In genomic region chr16:85172465-85173071, GRCh38 we compare ENCODE assay signal across 9 cellular contexts.
DNase-seq lines count a peak whose midpoint lies in the region; ATAC-seq and TF ChIP-seq lines count a peak whose summit lies in the region.
"Had no signal": no experiment of that assay in that cellular context is flagged by ENCODE, and none has a peak within 500 bp of the region (broad histone marks: within the 10 kb centered on the region; RNA-seq: fewer than 3 reads in every experiment).

No MANE protein-coding gene starts in this region.

- H3K36me3 ChIP-seq in MM.1S (replicated peaks; ENCODE audit: insufficient read depth, low read length) = no peaks in the 10 kb centered on the region

- H3K27me3 ChIP-seq in MM.1S (replicated peaks; ENCODE audit: insufficient read depth, low read length) = peaks cover 67% of the 10 kb centered on the region

- H3K4me2 ChIP-seq in MM.1S (ENCODE audit: low read depth, low read length) = no peak overlapping the region

- CTCF ChIA-PET in activated CD8-positive, alpha-beta T cell treated with anti-CD3 and anti-CD28 coated beads for 36 hours (lab: Charles Lee) = no interaction called here
- CTCF ChIA-PET in activated CD8-positive, alpha-beta T cell treated with anti-CD3 and anti-CD28 coated beads, Interleukin-2, amount 10 ng/mL, durations not matched to agents 7 days and 5 days (lab: Charles Lee) = no interaction called here

- H3K9me3 ChIP-seq in MM.1S (replicated peaks; ENCODE audit: insufficient read depth, low read length) = no peaks in the 10 kb centered on the region

- no peaks in the 10 kb centered on the region for H3K79me2 ChIP-seq in MM.1S (ENCODE audit: low read length)

- no peaks in the 10 kb centered on the region for H4K20me1 ChIP-seq in MM.1S (ENCODE audit: insufficient read depth, low read length)

- no peak for ATAC-seq in activated CD8-positive, alpha-beta T cell treated with anti-CD3 and anti-CD28 coated beads for 36 hours
- ATAC-seq in activated CD8-positive, alpha-beta T cell treated with anti-CD3 and anti-CD28 coated beads, Interleukin-2, amount 10 ng/mL, durations not matched to agents 7 days and 5 days = no peak

- H3K4me3 ChIP-seq in fibroblast of mammary gland (ENCODE audit: control insufficient read depth, low read depth, low read length) = peak overlapping the region; percentile 69
- H3K4me3 ChIP-seq in MM.1S (ENCODE audit: low read length) = no peak overlapping the region

- no peaks in the 10 kb centered on the region for H3K36me3 Mint-ChIP-seq in activated CD8-positive, alpha-beta T cell treated with anti-CD3 and anti-CD28 coated beads for 36 hours (ENCODE audit: low read depth)
- no peaks in the 10 kb centered on the region for H3K36me3 Mint-ChIP-seq in activated CD8-positive, alpha-beta T cell treated with anti-CD3 and anti-CD28 coated beads, Interleukin-2, amount 10 ng/mL, durations not matched to agents 7 days and 5 days (ENCODE audit: low read depth)
- H3K36me3 Mint-ChIP-seq: activated naive CD4-positive, alpha-beta T cell treated with anti-CD3 and anti-CD28 coated beads, Interleukin-2, amount 50 U/mL, for 24 hours had no signal

- no peak overlapping the region for H3K9ac ChIP-seq in MM.1S (ENCODE audit: low read length)

- POLR2A ChIA-PET in activated CD8-positive, alpha-beta T cell treated with anti-CD3 and anti-CD28 coated beads for 36 hours (lab: Charles Lee) = no interaction called here
- POLR2A ChIA-PET in activated CD8-positive, alpha-beta T cell treated with anti-CD3 and anti-CD28 coated beads, Interleukin-2, amount 10 ng/mL, durations not matched to agents 7 days and 5 days (lab: Charles Lee) = no interaction called here

- intact Hi-C loops in activated CD8-positive, alpha-beta T cell treated with anti-CD3 and anti-CD28 coated beads for 36 hours (cut with micrococcal nuclease) = no loop called here

- no peak overlapping the region for H2AFZ ChIP-seq in MM.1S (ENCODE audit: low read length)

- H3K4me1 ChIP-seq in MM.1S (ENCODE audit: low read length) = no peaks in the 10 kb centered on the region

- no peak for TF ChIP-seq CTCF in activated CD8-positive, alpha-beta T cell treated with anti-CD3 and anti-CD28 coated beads for 36 hours (IDR thresholded peaks at IDR 0.05)
- TF ChIP-seq CTCF in fibroblast of mammary gland (conservative IDR thresholded peaks at IDR 0.05; ENCODE audit: control insufficient read depth, insufficient read depth, low read depth, low read length) (peak; percentile 13), MM.1S (IDR thresholded peaks at IDR 0.05; ENCODE audit: low read length) (no peak)

- H3K4me1 Mint-ChIP-seq in activated CD8-positive, alpha-beta T cell treated with anti-CD3 and anti-CD28 coated beads for 36 hours (ENCODE audit: low read depth) = no peaks in the 10 kb centered on the region
- peaks cover 2% of the 10 kb centered on the region for H3K4me1 Mint-ChIP-seq in activated CD8-positive, alpha-beta T cell treated with anti-CD3 and anti-CD28 coated beads, Interleukin-2, amount 10 ng/mL, durations not matched to agents 7 days and 5 days (ENCODE audit: low read depth)
- H3K4me1 Mint-ChIP-seq: activated naive CD4-positive, alpha-beta T cell treated with anti-CD3 and anti-CD28 coated beads, Interleukin-2, amount 50 U/mL, for 24 hours had no signal

- peak; percentile 17 for DNase-seq in activated CD8-positive, alpha-beta T cell treated with anti-CD3 and anti-CD28 coated beads for 36 hours
- DNase-seq in activated CD8-positive, alpha-beta T cell treated with anti-CD3 and anti-CD28 coated beads, Interleukin-2, amount 10 ng/mL, durations not matched to agents 7 days and 5 days = no peak
- DNase-seq in RPMI8226 (peak; percentile 73), fibroblast of mammary gland (ENCODE audit: low read depth) (peak; percentile 42), renal cortical epithelial cell (ENCODE audit: low read depth) (peak; percentile 15), MM.1S (no peak), activated T-cell treated with anti-CD3 and anti-CD28 coated beads for 4 hours (no peak)
- no peak for DNase-seq in stimulated activated naive CD4-positive, alpha-beta T cell (lab: John Stamatoyannopoulos, UW)

- H3K4me3 Mint-ChIP-seq in activated CD8-positive, alpha-beta T cell treated with anti-CD3 and anti-CD28 coated beads for 36 hours = no peak overlapping the region
- H3K4me3 Mint-ChIP-seq in activated CD8-positive, alpha-beta T cell treated with anti-CD3 and anti-CD28 coated beads, Interleukin-2, amount 10 ng/mL, durations not matched to agents 7 days and 5 days = no peak overlapping the region
- H3K4me3 Mint-ChIP-seq: activated naive CD4-positive, alpha-beta T cell treated with anti-CD3 and anti-CD28 coated beads, Interleukin-2, amount 50 U/mL, for 24 hours had no signal

- peaks cover 56% of the 10 kb centered on the region for H3K27me3 Mint-ChIP-seq in activated CD8-positive, alpha-beta T cell treated with anti-CD3 and anti-CD28 coated beads for 36 hours
- peaks cover 63% of the 10 kb centered on the region for H3K27me3 Mint-ChIP-seq in activated CD8-positive, alpha-beta T cell treated with anti-CD3 and anti-CD28 coated beads, Interleukin-2, amount 10 ng/mL, durations not matched to agents 7 days and 5 days (ENCODE audit: low read depth)

- no peaks in the 10 kb centered on the region for H3K9me2 ChIP-seq in MM.1S (replicated peaks; ENCODE audit: insufficient read depth, low read length)

- H3K27ac Mint-ChIP-seq in activated CD8-positive, alpha-beta T cell treated with anti-CD3 and anti-CD28 coated beads for 36 hours = no peak overlapping the region
- no peak overlapping the region for H3K27ac Mint-ChIP-seq in activated CD8-positive, alpha-beta T cell treated with anti-CD3 and anti-CD28 coated beads, Interleukin-2, amount 10 ng/mL, durations not matched to agents 7 days and 5 days
- H3K27ac Mint-ChIP-seq: activated naive CD4-positive, alpha-beta T cell treated with anti-CD3 and anti-CD28 coated beads, Interleukin-2, amount 50 U/mL, for 24 hours had no signal

- no peaks in the 10 kb centered on the region for H3F3A ChIP-seq in MM.1S (ENCODE audit: insufficient read depth, low read length)

- no peak overlapping the region for H3K27ac ChIP-seq in MM.1S (ENCODE audit: low read length)

- H3K9me3 Mint-ChIP-seq in activated CD8-positive, alpha-beta T cell treated with anti-CD3 and anti-CD28 coated beads for 36 hours = no peaks in the 10 kb centered on the region
- H3K9me3 Mint-ChIP-seq in activated CD8-positive, alpha-beta T cell treated with anti-CD3 and anti-CD28 coated beads, Interleukin-2, amount 10 ng/mL, durations not matched to agents 7 days and 5 days (ENCODE audit: insufficient read depth) = no peaks in the 10 kb centered on the region
- H3K9me3 Mint-ChIP-seq: activated naive CD4-positive, alpha-beta T cell treated with anti-CD3 and anti-CD28 coated beads, Interleukin-2, amount 50 U/mL, for 24 hours had no signal

Comparison
In these comparisons a context has a peak if more than half of its experiments do, and no peak if none do; other contexts are left out.
1. DNase-seq: peak in activated CD8-positive, alpha-beta T cell treated with anti-CD3 and anti-CD28 coated beads for 36 hours (single experiment), RPMI8226 (single experiment), fibroblast of mammary gland (single experiment) and renal cortical epithelial cell (single experiment); none in activated CD8-positive, alpha-beta T cell treated with anti-CD3 and anti-CD28 coated beads, Interleukin-2, amount 10 ng/mL, durations not matched to agents 7 days and 5 days (single experiment), stimulated activated naive CD4-positive, alpha-beta T cell (0 of 6), MM.1S (single experiment) and activated T-cell treated with anti-CD3 and anti-CD28 coated beads for 4 hours (single experiment).